In the genomic region with DNA sequence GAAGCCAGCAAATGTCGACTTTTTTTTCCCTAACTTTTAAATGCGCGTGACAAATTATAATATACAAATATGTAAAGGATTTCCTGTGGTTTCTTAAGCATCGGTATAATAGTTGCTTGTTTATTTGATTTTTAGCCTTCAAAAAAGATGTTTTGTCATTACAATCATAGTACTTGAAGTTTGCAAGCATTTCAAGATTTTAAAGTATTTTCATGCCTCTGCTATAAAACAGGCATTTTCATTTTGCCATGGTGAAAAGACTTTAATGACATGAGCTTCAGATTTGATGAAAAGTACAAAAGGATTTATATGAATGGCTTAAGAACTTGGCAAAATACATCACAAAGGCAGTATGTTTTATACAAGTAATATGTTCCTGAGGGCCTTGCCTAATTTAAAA, we compare ENCODE assay signal across 19 cellular contexts. TPM values are rescaled to one million over a fixed set of nuclear protein-coding genes. Genes with fewer than 3 reads are reported as not detected.
A peak's percentile ranks its signal among the peaks of the same experiment; 100 is the strongest.
DNase-seq lines count a peak whose midpoint lies in the region; ATAC-seq and TF ChIP-seq lines count a peak whose summit lies in the region.
"Had no signal": no experiment of that assay in that cellular context is flagged by ENCODE, and none has a peak within 500 bp of the region (broad histone marks: within the 10 kb centered on the region; RNA-seq: fewer than 3 reads in every experiment).

No MANE protein-coding gene starts in this region.

- H3K27ac Mint-ChIP-seq in H9 (peak overlapping the region; percentile 83 to 97 (median 96); a peak in 3 of 7 replicates), WTC11 (peak overlapping the region; percentile 65), MCF 10A (ENCODE audit: low read depth, unreplicated experiment) (no peak overlapping the region)

- no peak overlapping the region for H2BK20ac ChIP-seq in H9 (ENCODE audit: low read depth, low read length, poor library complexity, severe bottlenecking)

- no peak for ATAC-seq in WTC11
- ATAC-seq in HG03139 (IDR thresholded peaks at IDR 0.05; ENCODE audit: unreplicated experiment): no peak
- ATAC-seq: Panc1, Right ventricle myocardium inferior had no signal

- H3K79me1 ChIP-seq in H9 (ENCODE audit: insufficient read depth, low read depth, low read length, poor library complexity, severe bottlenecking): no peaks in the 10 kb centered on the region

- no peaks in the 10 kb centered on the region for H3K23me2 ChIP-seq in H9 (ENCODE audit: insufficient read length, low read depth, low read length, poor library complexity, severe bottlenecking)

- no peak overlapping the region for H2AK5ac ChIP-seq in H9 (ENCODE audit: insufficient read length, low read length)

- no peak overlapping the region for H3K4me3 ChIP-seq in ACC112 (ENCODE audit: low read depth, low read length)
- H3K4me3 ChIP-seq in fibroblast of villous mesenchyme (ENCODE audit: low read depth, low read length): no peak overlapping the region
- H3K4me3 ChIP-seq in OCI-LY7 (ENCODE audit: low read depth, low read length, poor library complexity, severe bottlenecking): no peak overlapping the region

- DNase-seq in H9 (no peak), WTC11 (ENCODE audit: low spot score) (no peak), fibroblast of villous mesenchyme (ENCODE audit: low read depth) (peak; percentile 23), OCI-LY7 (ENCODE audit: low spot score) (no peak), NCI-H82 treated with DMSO at 0.1 percent for 48 hours (lab: John Stamatoyannopoulos, UW; ENCODE audit: unreplicated experiment) (no peak), MCF 10A (ENCODE audit: unreplicated experiment) (no peak)
- DNase-seq: 8988T, IMR-90, Kasumi-1, NCI-H1105, NCI-H1694, NCI-H2227 treated with DMSO at 0.1 percent for 48 hours, NCI-H524, SK-N-SH had no signal

- no peak overlapping the region for H3K23ac ChIP-seq in H9 (ENCODE audit: insufficient read length, low read depth, low read length)

- H3K4ac ChIP-seq in H9 (ENCODE audit: low read depth, low read length): no peak overlapping the region

- no peak overlapping the region for H3K14ac ChIP-seq in H9 (ENCODE audit: insufficient read depth, low read length)

- H4K91ac ChIP-seq in H9 (ENCODE audit: insufficient read length, low read depth, low read length): no peak overlapping the region

- H3K79me2 ChIP-seq in ACC112 (ENCODE audit: control insufficient read depth, insufficient read depth, low read length, unreplicated experiment) (no peaks in the 10 kb centered on the region), H9 (ENCODE audit: insufficient read depth, low read length) (no peaks in the 10 kb centered on the region), OCI-LY7 (ENCODE audit: insufficient read depth, low read depth, low read length) (no peaks in the 10 kb centered on the region)

- no peak overlapping the region for H3K56ac ChIP-seq in H9 (ENCODE audit: insufficient read length, low read depth, low read length)

- intact Hi-C loops in OCI-LY7 (cut with micrococcal nuclease; ENCODE audit: unreplicated experiment): no loop called here
- intact Hi-C loops in MCF 10A (cut with micrococcal nuclease): no loop called here

- no CpG with 5 or more reads among the region's 4 CpGs for WGBS in H9 (ENCODE audit: extremely low coverage, insufficient read length, low lambda C conversion rate)

- H4K20me1 ChIP-seq in H9 (ENCODE audit: control insufficient read depth, insufficient read depth, insufficient read length) (no peaks in the 10 kb centered on the region), OCI-LY7 (ENCODE audit: insufficient read depth, low read length) (no peaks in the 10 kb centered on the region)

- peak overlapping the region; percentile 14 to 53; a peak in 3 of 5 replicates for H3K4me3 Mint-ChIP-seq in H9
- H3K4me3 Mint-ChIP-seq in WTC11: peak overlapping the region; percentile 48
- no peak overlapping the region for H3K4me3 Mint-ChIP-seq in MCF 10A (ENCODE audit: unreplicated experiment)

- H4K8ac ChIP-seq in H9 (replicated peaks; ENCODE audit: insufficient read length, low read depth, low read length): no peak overlapping the region

- H3K27me3 ChIP-seq in ACC112 (ENCODE audit: insufficient read depth, low read length): no peaks in the 10 kb centered on the region
- no peaks in the 10 kb centered on the region for H3K27me3 ChIP-seq in H9 (ENCODE audit: insufficient read depth, low read length)

- peaks cover 17 to 30% (median 21%) of the 10 kb centered on the region in 3 experiments for H3K36me3 Mint-ChIP-seq in H9 (ENCODE audit: insufficient read depth in 1 of 3, low read depth in 3 of 3)
- H3K36me3 Mint-ChIP-seq in WTC11: peaks cover 30% of the 10 kb centered on the region
- no peaks in the 10 kb centered on the region for H3K36me3 Mint-ChIP-seq in MCF 10A (ENCODE audit: insufficient read depth, unreplicated experiment)

- no peak overlapping the region for H4K5ac ChIP-seq in H9 (ENCODE audit: insufficient read length, low read depth, low read length)

- no peak overlapping the region for H3K9ac ChIP-seq in H9 (ENCODE audit: extremely low read depth, insufficient read length, low read length)
- H3K9ac ChIP-seq: SK-N-SH had no signal

- no peak overlapping the region for H2BK12ac ChIP-seq in H9 (ENCODE audit: insufficient read length, low read depth, low read length)

- H3K9me3 Mint-ChIP-seq in H9 (no peaks in the 10 kb centered on the region), WTC11 (0 out of 2 replicates have a peak, but pooled peaks cover 3% of the 10 kb centered on the region), MCF 10A (ENCODE audit: unreplicated experiment) (no peaks in the 10 kb centered on the region)

- BruUV-seq in OCI-LY7 (replicated peaks; lab: Mats Ljungman, UMichigan) (no TSS peak), MCF 10A (replicated peaks; lab: Mats Ljungman, UMichigan) (no TSS peak)

- CTCF ChIA-PET in WTC11 (lab: Charles Lee) (interaction anchor here (0.6 to 2.5 kb wide), 2 partner anchors 15 to 66 kb away, joined by 6 to 17 read pairs; no protein-coding TSS in a partner anchor), OCI-LY7 (lab: Charles Lee; ENCODE audit: unreplicated experiment) (interaction anchor here (0.6 kb wide), 1 partner anchor 264 kb away, joined by 3 read pairs; no protein-coding TSS in a partner anchor), MCF 10A (lab: Yijun Ruan, JAX) (no interaction called here)

- no peak for TF ChIP-seq CTCF in H9 (conservative IDR thresholded peaks at IDR 0.05)
- no peak for TF ChIP-seq CTCF in WTC11 (IDR thresholded peaks at IDR 0.05)
- TF ChIP-seq CTCF in fibroblast of villous mesenchyme (IDR thresholded peaks at IDR 0.05; ENCODE audit: insufficient read depth, low read depth, low read length): no peak
- TF ChIP-seq CTCF in OCI-LY7 (conservative IDR thresholded peaks at IDR 0.05; ENCODE audit: low read length): no peak
- TF ChIP-seq CTCF in MCF 10A (IDR thresholded peaks at IDR 0.05; ENCODE audit: unreplicated experiment): no peak

- H3K27ac ChIP-seq in ACC112 (ENCODE audit: low read depth, low read length) (no peak overlapping the region), H9 (ENCODE audit: insufficient read length, low read depth, low read length) (no peak overlapping the region), OCI-LY7 (ENCODE audit: low read depth, low read length, poor library complexity, severe bottlenecking) (no peak overlapping the region)
- H3K27ac ChIP-seq: C4-2B had no signal

- H2AFZ ChIP-seq in ACC112 (ENCODE audit: low read length, unreplicated experiment) (peak overlapping the region; percentile 14), H9 (ENCODE audit: low read length) (no peak overlapping the region), OCI-LY7 (ENCODE audit: low read length) (no peak overlapping the region)

- H3T11ph ChIP-seq in H9 (ENCODE audit: low read length): no peak overlapping the region

- POLR2A ChIA-PET in WTC11 (lab: Charles Lee): interaction anchor here (0.6 kb wide), 3 partner anchors 67 to 1030 kb away, joined by 3 to 4 read pairs (median 3); no protein-coding TSS in a partner anchor
- POLR2A ChIA-PET in OCI-LY7 (lab: Charles Lee): interaction anchor here (0.7 to 2.2 kb wide), 2 partner anchors 12 to 18 kb away, joined by 3 to 6 read pairs; no protein-coding TSS in a partner anchor
- POLR2A ChIA-PET in MCF 10A (lab: Yijun Ruan, JAX): no interaction called here

- H3K4me1 ChIP-seq in ACC112 (ENCODE audit: control insufficient read depth, insufficient read depth, low read length, unreplicated experiment): peaks cover 8% of the 10 kb centered on the region
- H3K4me1 ChIP-seq in H9 (ENCODE audit: insufficient read depth, low read length): peaks cover 2% of the 10 kb centered on the region; the same call in 1 of the 2 replicates
- peaks cover 8% of the 10 kb centered on the region for H3K4me1 ChIP-seq in OCI-LY7 (ENCODE audit: insufficient read depth, low read length, poor library complexity, severe bottlenecking)

- no peak overlapping the region for H2BK15ac ChIP-seq in H9 (ENCODE audit: low read depth, low read length)

- 0 out of 2 replicates have a peak, but pooled peaks cover 3% of the 10 kb centered on the region for H3K36me3 ChIP-seq in ACC112 (ENCODE audit: insufficient read depth, low read length)
- peaks cover 27% of the 10 kb centered on the region for H3K36me3 ChIP-seq in OCI-LY7 (ENCODE audit: insufficient read depth, low read length)

- H2BK120ac ChIP-seq in H9 (ENCODE audit: low read depth, low read length, poor library complexity, severe bottlenecking): no peak overlapping the region

- no peaks in the 10 kb centered on the region for H3K9me3 ChIP-seq in H9 (ENCODE audit: control insufficient read depth, low read depth, low read length)
- H3K9me3 ChIP-seq in OCI-LY7 (ENCODE audit: low read length): no peaks in the 10 kb centered on the region
- H3K9me3 ChIP-seq: SK-N-SH had no signal

- H3K4me1 Mint-ChIP-seq in H9: peaks cover 34 to 40% of the 10 kb centered on the region in 2 experiments
- peaks cover 52% of the 10 kb centered on the region for H3K4me1 Mint-ChIP-seq in WTC11
- H3K4me1 Mint-ChIP-seq in MCF 10A (ENCODE audit: insufficient read depth, unreplicated experiment): no peaks in the 10 kb centered on the region

- H3K27me3 Mint-ChIP-seq in H9 (ENCODE audit: low read depth) (no peaks in the 10 kb centered on the region), WTC11 (ENCODE audit: low read depth) (no peaks in the 10 kb centered on the region; the same call in 1 of the 2 replicates), MCF 10A (ENCODE audit: insufficient read depth, unreplicated experiment) (no peaks in the 10 kb centered on the region)

- no peaks in the 10 kb centered on the region for H3K9me2 ChIP-seq in OCI-LY7 (ENCODE audit: insufficient read depth, low read length)
- H3K9me2 ChIP-seq: SK-N-SH had no signal

- no peak overlapping the region for H2BK5ac ChIP-seq in H9 (ENCODE audit: insufficient read length, low read length)

- H3K18ac ChIP-seq in H9 (ENCODE audit: insufficient read length, low read depth, low read length): no peak overlapping the region

- H3K4me2 ChIP-seq in H9 (ENCODE audit: insufficient read depth, insufficient read length, low read length) (no peak overlapping the region), OCI-LY7 (ENCODE audit: low read length) (no peak overlapping the region)
- H3K4me2 ChIP-seq: SK-N-SH had no signal

TF ChIP-seq in WTC11, 78 proteins besides CTCF, POLR2A, EP300 and RAD21 (continues in another document):
- TF ChIP-seq GTF2I (CRISPR knock-in tag; conservative IDR thresholded peaks at IDR 0.05): no peak

RNA-seq across cellular contexts. Expression of a gene that starts 9.4 kb away (rescaled TPM):
- total RNA-seq in H9 (2021): not detected in 2 replicates
- not detected in 3 replicates for total RNA-seq in WTC11 (2021)
- total RNA-seq in fibroblast of villous mesenchyme: under 0.01 TPM in 1 of 2 replicates, not detected in the other
- total RNA-seq in OCI-LY7 (2014; rRNA removed; shearing (Covaris generic)): 0.19 TPM in 1 of 2 replicates, not detected in the other
- total RNA-seq in OCI-LY7 (2022): 0.28 TPM in 1 of 2 replicates, not detected in the other
- not detected in 2 replicates for total RNA-seq in MCF 10A (2022)
- total RNA-seq: IMR-90 had no signal
